Comparison of ENCODE assay signal across 19 cellular contexts in genomic region chr1:61201035-61201434, GRCh38.
"Had no signal": no experiment of that assay in that cellular context is flagged by ENCODE, and none has a peak within 500 bp of the region (broad histone marks: within the 10 kb centered on the region; RNA-seq: fewer than 3 reads in every experiment).

No MANE protein-coding gene starts in this region.

- H3K9me3 ChIP-seq: SK-N-SH had no signal

- DNase-seq: KBM-7, MV-4-11, NCI-H1048, NCI-H1105, NCI-H1417 treated with DMSO at 0.1 percent for 48 hours, NCI-H146, NCI-H1694 treated with DMSO at 0.1 percent for 48 hours, NCI-H1930, NCI-H2081, NCI-H2107, NCI-H226, NCI-H446, NCI-H510A, NCI-H524 treated with DMSO at 0.1 percent for 48 hours, NCI-H774, SHP77, SK-N-SH had no signal

- H3K27ac ChIP-seq: RWPE1 had no signal

- FAIRE-seq: RCC 7860 had no signal
